9 cellular contexts compared by ENCODE assay signal in the genomic region with DNA sequence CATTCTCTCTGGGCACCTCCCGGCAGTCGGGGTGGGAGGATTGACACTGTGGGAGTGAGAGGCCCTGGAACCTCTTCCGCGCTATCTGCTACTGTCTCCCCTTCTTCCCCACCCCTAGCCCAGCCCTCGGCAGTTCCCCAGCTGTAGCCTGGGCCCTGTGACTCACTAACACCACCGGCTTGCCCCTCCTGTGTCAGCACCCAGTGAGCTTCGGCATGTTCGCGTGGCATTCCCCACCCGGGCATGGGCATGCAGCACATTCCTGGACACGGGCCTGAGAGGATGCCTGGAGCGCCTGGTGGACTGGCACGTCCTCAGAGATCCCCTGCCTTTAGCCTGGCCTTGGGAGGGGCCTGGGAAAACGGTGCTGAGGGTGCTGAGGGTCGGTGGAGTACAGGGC.
A peak's percentile ranks its signal among the peaks of the same experiment; 100 is the strongest.
DNase-seq lines count a peak whose midpoint lies in the region; ATAC-seq and TF ChIP-seq lines count a peak whose summit lies in the region.
"Had no signal": no experiment of that assay in that cellular context is flagged by ENCODE, and none has a peak within 500 bp of the region (broad histone marks: within the 10 kb centered on the region; RNA-seq: fewer than 3 reads in every experiment).

No MANE protein-coding gene starts in this region.

- H3K4me3 Mint-ChIP-seq in activated naive CD8-positive, alpha-beta T cell = peak overlapping the region; percentile 75
- H3K4me3 Mint-ChIP-seq in activated naive CD8-positive, alpha-beta T cell treated with anti-CD3 and anti-CD28 coated beads, Interleukin-2, amount 50 U/mL, for 24 hours = no peak overlapping the region

- ATAC-seq in activated naive CD8-positive, alpha-beta T cell treated with anti-CD3 and anti-CD28 coated beads, Interleukin-2, amount 50 U/mL, for 24 hours = no peak
- ATAC-seq in HG03095 (IDR thresholded peaks at IDR 0.05; ENCODE audit: unreplicated experiment) = no peak

- H3K36me3 ChIP-seq in muscle layer of duodenum (ENCODE audit: control insufficient read depth in 1 of 2, insufficient read depth in 2 of 2, low read length in 2 of 2) = no peaks in the 10 kb centered on the region

- no peak for TF ChIP-seq CTCF in epithelial cell of esophagus (IDR thresholded peaks at IDR 0.05; ENCODE audit: insufficient read depth, low read depth, low read length, missing control alignments)

- no peaks in the 10 kb centered on the region for H3K9me3 ChIP-seq in muscle layer of duodenum (ENCODE audit: control insufficient read depth in 1 of 2, low read length in 2 of 2)

- no peaks in the 10 kb centered on the region for H3K27me3 Mint-ChIP-seq in activated naive CD8-positive, alpha-beta T cell
- H3K27me3 Mint-ChIP-seq in activated naive CD8-positive, alpha-beta T cell treated with anti-CD3 and anti-CD28 coated beads, Interleukin-2, amount 50 U/mL, for 24 hours = no peaks in the 10 kb centered on the region

- H3K4me1 Mint-ChIP-seq in activated naive CD8-positive, alpha-beta T cell (ENCODE audit: low read depth) = peaks cover 14% of the 10 kb centered on the region
- peaks cover 10% of the 10 kb centered on the region for H3K4me1 Mint-ChIP-seq in activated naive CD8-positive, alpha-beta T cell treated with anti-CD3 and anti-CD28 coated beads, Interleukin-2, amount 50 U/mL, for 24 hours

- peaks cover 5 to 23% of the 10 kb centered on the region in 2 donors for H3K4me1 ChIP-seq in muscle layer of duodenum (ENCODE audit: control insufficient read depth in 1 of 2, insufficient read depth in 2 of 2, low read length in 2 of 2)

- H3K27me3 ChIP-seq in muscle layer of duodenum (ENCODE audit: low read depth, low read length) = no peaks in the 10 kb centered on the region

- DNase-seq in activated naive CD8-positive, alpha-beta T cell treated with anti-CD3 and anti-CD28 coated beads, Interleukin-2, amount 50 U/mL, for 24 hours = no peak
- DNase-seq in epithelial cell of esophagus (ENCODE audit: low read depth) (peak; percentile 76), epidermal melanocyte (ENCODE audit: insufficient read length, low spot score) (no peak), cortex of kidney (lab: John Stamatoyannopoulos, UW) (no peak)
- no peak for DNase-seq in stimulated activated naive CD4-positive, alpha-beta T cell (lab: John Stamatoyannopoulos, UW)
- DNase-seq: foreskin fibroblast had no signal

- no peak overlapping the region for H3K27ac ChIP-seq in muscle layer of duodenum (ENCODE audit: low read length)

- no peaks in the 10 kb centered on the region for H3K9me3 Mint-ChIP-seq in activated naive CD8-positive, alpha-beta T cell (ENCODE audit: low read depth)
- H3K9me3 Mint-ChIP-seq in activated naive CD8-positive, alpha-beta T cell treated with anti-CD3 and anti-CD28 coated beads, Interleukin-2, amount 50 U/mL, for 24 hours = no peaks in the 10 kb centered on the region

- H3K4me3 ChIP-seq in epithelial cell of esophagus (ENCODE audit: low read length) (peak overlapping the region; percentile 70), muscle layer of duodenum (ENCODE audit: low read depth in 1 of 2, low read length in 2 of 2) (peak overlapping the region; percentile 78 to 88)

- H3K36me3 Mint-ChIP-seq in activated naive CD8-positive, alpha-beta T cell = no peaks in the 10 kb centered on the region
- H3K36me3 Mint-ChIP-seq in activated naive CD8-positive, alpha-beta T cell treated with anti-CD3 and anti-CD28 coated beads, Interleukin-2, amount 50 U/mL, for 24 hours (ENCODE audit: low read depth) = no peaks in the 10 kb centered on the region

- no peak overlapping the region for H3K27ac Mint-ChIP-seq in activated naive CD8-positive, alpha-beta T cell
- H3K27ac Mint-ChIP-seq in activated naive CD8-positive, alpha-beta T cell treated with anti-CD3 and anti-CD28 coated beads, Interleukin-2, amount 50 U/mL, for 24 hours = no peak overlapping the region
